ENCODE assay signal across 8 cellular contexts in genomic region chr5:43042176-43042625, GRCh38. TPM values are rescaled to one million over a fixed set of nuclear protein-coding genes. Genes with fewer than 3 reads are reported as not detected.
DNase-seq lines count a peak whose midpoint lies in the region; ATAC-seq and TF ChIP-seq lines count a peak whose summit lies in the region.

No MANE protein-coding gene starts in this region.

- H3K4me1 ChIP-seq in HUES48 (ENCODE audit: control insufficient read depth, insufficient read depth, low read length) (peaks cover 35% of the 10 kb centered on the region), Peyer's patch (peaks cover 0 to 11% (median 0%) of the 10 kb centered on the region in 4 donors), gastroesophageal sphincter (peaks cover 0 to 62% (median 0%) of the 10 kb centered on the region in 3 donors), ovary (ENCODE audit: insufficient read depth) (no peaks in the 10 kb centered on the region), upper lobe of left lung (peaks cover 5 to 36% (median 10%) of the 10 kb centered on the region in 4 donors)

- H3K9ac ChIP-seq in HUES48 (ENCODE audit: low read depth, low read length) = no peak overlapping the region

- H3K4me3 ChIP-seq in HUES48 (ENCODE audit: low read depth, low read length) (peak overlapping the region; percentile 49), Peyer's patch (peak overlapping the region; percentile 51 to 66 (median 61)), gastroesophageal sphincter (peak overlapping the region; percentile 63 to 87), ovary (peak overlapping the region; percentile 61), upper lobe of left lung (peak overlapping the region; percentile 46 to 64 (median 58))

- TF ChIP-seq CTCF in Peyer's patch (IDR thresholded peaks at IDR 0.05) (peak in 2 of 6 experiments; percentile 12 to 17), gastroesophageal sphincter (IDR thresholded peaks at IDR 0.05) (peak in 2 of 4 experiments; percentile 12 to 30), ovary (IDR thresholded peaks at IDR 0.05) (peak in 1 of 3 donors; percentile 13), upper lobe of left lung (IDR thresholded peaks at IDR 0.05) (no peak)

- intact Hi-C loops in ovary (cut with DNase I) = loop anchor here in 1 of 4 donors (1.0 to 5.0 kb wide), 3 partner anchors 24 to 50 kb away; no protein-coding TSS in a partner anchor

- H3K36me3 ChIP-seq in HUES48 (ENCODE audit: control insufficient read depth, insufficient read depth, low read length) (no peaks in the 10 kb centered on the region), Peyer's patch (no peaks in the 10 kb centered on the region), gastroesophageal sphincter (no peaks in the 10 kb centered on the region), ovary (no peaks in the 10 kb centered on the region), upper lobe of left lung (no peaks in the 10 kb centered on the region)

- no peak overlapping the region for H3K27ac ChIP-seq in HUES48 (ENCODE audit: low read depth, low read length)
- H3K27ac ChIP-seq in Peyer's patch = peak overlapping the region; percentile 89 to 96 (median 94)
- H3K27ac ChIP-seq in gastroesophageal sphincter = peak overlapping the region; percentile 89 to 94 (median 92)
- H3K27ac ChIP-seq in ovary = peak overlapping the region; percentile 88 to 92
- peak overlapping the region; percentile 95 to 99 (median 98) for H3K27ac ChIP-seq in upper lobe of left lung

- peak in 1 of 2 donors; percentile 13 for TF ChIP-seq POLR2A in Peyer's patch (IDR thresholded peaks at IDR 0.05)
- TF ChIP-seq POLR2A in gastroesophageal sphincter (IDR thresholded peaks at IDR 0.05) = peak in 1 of 2 donors; percentile 22
- no peak for TF ChIP-seq POLR2A in ovary (IDR thresholded peaks at IDR 0.05)
- peak in 2 of 4 donors; percentile 43 to 51 for TF ChIP-seq POLR2A in upper lobe of left lung (IDR thresholded peaks at IDR 0.05)

- peak; percentile 31 for ATAC-seq in GM21390 (IDR thresholded peaks at IDR 0.05; ENCODE audit: unreplicated experiment)
- ATAC-seq in gastroesophageal sphincter = peak; percentile 38
- ATAC-seq in upper lobe of left lung (ENCODE audit: low FRiP score in 2 of 2) = peak; percentile 58 to 66

- H3K27me3 ChIP-seq in HUES48 (ENCODE audit: control insufficient read depth, insufficient read depth, low read length) = peaks cover 93% of the 10 kb centered on the region
- H3K27me3 ChIP-seq in Peyer's patch = no peaks in the 10 kb centered on the region
- H3K27me3 ChIP-seq in gastroesophageal sphincter = peaks cover 51% of the 10 kb centered on the region
- H3K27me3 ChIP-seq in ovary = no peaks in the 10 kb centered on the region
- no peaks in the 10 kb centered on the region for H3K27me3 ChIP-seq in upper lobe of left lung

- TF ChIP-seq EP300 in gastroesophageal sphincter (IDR thresholded peaks at IDR 0.05) (no peak), ovary (IDR thresholded peaks at IDR 0.05) (no peak), upper lobe of left lung (IDR thresholded peaks at IDR 0.05) (no peak)

- DNase-seq in DMS 273 (lab: John Stamatoyannopoulos, UW; ENCODE audit: unreplicated experiment) = peak; percentile 92
- DNase-seq in Peyer's patch = peak; percentile 77 to 92 (median 80)
- peak; percentile 79 for DNase-seq in activated effector memory CD4-positive, alpha-beta T cell treated with Interleukin-2 at 50 U/mL for 16 hours
- peak; percentile 60 to 78 (median 71) for DNase-seq in ovary
- DNase-seq in upper lobe of left lung = peak; percentile 79 to 94

- H3K9me3 ChIP-seq in HUES48 (ENCODE audit: control insufficient read depth, insufficient read depth, low read length) (no peaks in the 10 kb centered on the region), Peyer's patch (no peaks in the 10 kb centered on the region), gastroesophageal sphincter (peaks cover 0 to 3% (median 0%) of the 10 kb centered on the region in 3 donors), ovary (no peaks in the 10 kb centered on the region), upper lobe of left lung (no peaks in the 10 kb centered on the region)

- 0% methylated on average over 11 of the region's 44 CpGs; no CpG with 5 or more reads in 1 of the 2 donors for WGBS in gastroesophageal sphincter (ENCODE audit: low coverage in 1 of 2), 2 donors
- 0 to 1% (median 0%) methylated on average over 40 to 44 of the region's 44 CpGs for WGBS in ovary, 3 donors
- 1 to 2% methylated on average over 19 to 41 of the region's 44 CpGs for WGBS in upper lobe of left lung, 2 donors

RNA-seq across cellular contexts. Expression of gene ANXA2R, which starts 2.1 kb away (rescaled TPM):
- total RNA-seq in Peyer's patch = 10 to 100 TPM in 1 of 4 donors, 1 to 10 TPM in 3; 3.9 to 18.2 (median 5.8) TPM
- 1 to 10 TPM; 1.2 to 5.1 (median 2.1) TPM for total RNA-seq in gastroesophageal sphincter
- 1 to 10 TPM; 1.1 to 2.7 (median 1.7) TPM for total RNA-seq in ovary
- polyA plus RNA-seq in ovary = 1 to 10 TPM; 1.2 to 1.6 TPM
- total RNA-seq in upper lobe of left lung = 10 to 100 TPM in 1 of 6 donors, 1 to 10 TPM in 5; 2.0 to 25.1 (median 4.3) TPM
